ENCODE assay signal across 1 cellular context in genomic region chr12:12433203-12433731, GRCh38.
TF ChIP-seq lines count a peak whose summit lies in the region.

No MANE protein-coding gene starts in this region.

TF ChIP-seq in IMR-90, 13 proteins besides CTCF, POLR2A, EP300 and RAD21 (continued from another document):
- TF ChIP-seq ELK1 (IDR thresholded peaks at IDR 0.05; ENCODE audit: borderline replicate concordance, low read depth, low read length) (no peak), BHLHE40 (IDR thresholded peaks at IDR 0.05; ENCODE audit: low read depth, low read length) (no peak)
